ENCODE assay signal across 24 cellular contexts in genomic region chr3:127925384-127925783, GRCh38. TPM values are rescaled to one million over a fixed set of nuclear protein-coding genes. Genes with fewer than 3 reads are reported as not detected.
DNase-seq lines count a peak whose midpoint lies in the region; FAIRE-seq and TF ChIP-seq lines count a peak whose summit lies in the region.
"Had no signal": no experiment of that assay in that cellular context is flagged by ENCODE, and none has a peak within 500 bp of the region (broad histone marks: within the 10 kb centered on the region; RNA-seq: fewer than 3 reads in every experiment).

No MANE protein-coding gene starts in this region.

- H4K5ac ChIP-seq in mesendoderm (ENCODE audit: low read length) = no peak overlapping the region

- H2AFZ ChIP-seq in MM.1S (ENCODE audit: low read length) = peak overlapping the region; percentile 55

- H3K4me1 Mint-ChIP-seq in nephron progenitor cell = no peaks in the 10 kb centered on the region
- H3K4me1 Mint-ChIP-seq in chondrocyte (ENCODE audit: low read depth) = no peaks in the 10 kb centered on the region

- peak; percentile 87 for FAIRE-seq in GM19239 (lab: Jason Lieb, UNC)
- FAIRE-seq in kidney (lab: Jason Lieb, UNC) = no peak

- H3K9me3 ChIP-seq in BLaER1 treated with 17β-estradiol and CSF1 and Interleukin-3, amounts not matched to agents 10 nM and 100 nM (replicated peaks in 1 of 11) = no peaks in the 10 kb centered on the region
- H3K9me3 ChIP-seq in MM.1S (replicated peaks; ENCODE audit: insufficient read depth, low read length) (no peaks in the 10 kb centered on the region), kidney (ENCODE audit: control insufficient read depth in 1 of 2, low read length in 2 of 2) (no peaks in the 10 kb centered on the region)

- H3F3A ChIP-seq in MM.1S (ENCODE audit: insufficient read depth, low read length) = peaks cover 8% of the 10 kb centered on the region; the same call in 1 of the 2 replicates

- H3K23ac ChIP-seq in mesendoderm (ENCODE audit: low read length) = no peak overlapping the region

- H3K36me3 Mint-ChIP-seq in nephron progenitor cell (ENCODE audit: low read depth) (no peaks in the 10 kb centered on the region), chondrocyte (ENCODE audit: low read depth) (no peaks in the 10 kb centered on the region)
- H3K36me3 Mint-ChIP-seq: CD4-positive, alpha-beta memory T cell had no signal

- no peak for TF ChIP-seq CTCF in MM.1S (IDR thresholded peaks at IDR 0.05; ENCODE audit: low read length)
- TF ChIP-seq CTCF in nephron progenitor cell (IDR thresholded peaks at IDR 0.05) = no peak
- no peak for TF ChIP-seq CTCF in chondrocyte (IDR thresholded peaks at IDR 0.05)
- TF ChIP-seq CTCF in kidney (IDR thresholded peaks at IDR 0.05; ENCODE audit: borderline replicate concordance, extremely low read depth, insufficient read depth) = no peak

- peak overlapping the region in 2 of 11 experiments; percentile 16 to 23; a peak in 2 of 22 replicates for H3K27ac ChIP-seq in BLaER1 treated with 17β-estradiol and CSF1 and Interleukin-3, amounts not matched to agents 10 nM and 100 nM
- H3K27ac ChIP-seq in MM.1S (ENCODE audit: low read length) = peak overlapping the region; percentile 16; the same call in 1 of the 2 replicates
- no peak overlapping the region for H3K27ac ChIP-seq in mesendoderm (ENCODE audit: low read depth, low read length)
- H3K27ac ChIP-seq in kidney (ENCODE audit: low read depth in 2 of 2, low read length in 2 of 2) = no peak overlapping the region

- no peak overlapping the region for H2AK5ac ChIP-seq in mesendoderm (ENCODE audit: low read length)

- H3K27ac Mint-ChIP-seq in nephron progenitor cell (peak overlapping the region; percentile 3), chondrocyte (ENCODE audit: unreplicated experiment) (no peak overlapping the region)
- H3K27ac Mint-ChIP-seq: CD4-positive, alpha-beta memory T cell; H9; HFFc6 had no signal

- no peaks in the 10 kb centered on the region for H3K9me2 ChIP-seq in MM.1S (replicated peaks; ENCODE audit: insufficient read depth, low read length)

- H3K56ac ChIP-seq in mesendoderm (ENCODE audit: low read length) = no peak overlapping the region

- no peak overlapping the region; a peak in 1 of 20 replicates for H3K4me3 ChIP-seq in BLaER1 treated with 17β-estradiol and CSF1 and Interleukin-3, amounts not matched to agents 10 nM and 100 nM
- no peak overlapping the region; the same call in 1 of the 2 replicates for H3K4me3 ChIP-seq in MM.1S (ENCODE audit: low read length)
- no peak overlapping the region for H3K4me3 ChIP-seq in mesendoderm (ENCODE audit: low read length)
- H3K4me3 ChIP-seq in kidney (ENCODE audit: low read length in 2 of 2) = no peak overlapping the region

- H2BK15ac ChIP-seq in mesendoderm (replicated peaks; ENCODE audit: low read depth) = no peak overlapping the region

- H3K18ac ChIP-seq in mesendoderm (ENCODE audit: low read length) = no peak overlapping the region

- H2BK120ac ChIP-seq in mesendoderm (ENCODE audit: low read depth, low read length) = no peak overlapping the region

- H4K8ac ChIP-seq in mesendoderm (ENCODE audit: low read depth, low read length) = no peak overlapping the region

- H3K79me2 ChIP-seq in MM.1S (ENCODE audit: low read length) (no peaks in the 10 kb centered on the region), mesendoderm (ENCODE audit: control insufficient read depth, insufficient read depth, low read length) (no peaks in the 10 kb centered on the region)

- H3K27me3 ChIP-seq in BLaER1 treated with 17β-estradiol and CSF1 and Interleukin-3, amounts not matched to agents 10 nM and 100 nM = no peaks in the 10 kb centered on the region
- H3K27me3 ChIP-seq in MM.1S (replicated peaks; ENCODE audit: insufficient read depth, low read length) (no peaks in the 10 kb centered on the region), mesendoderm (ENCODE audit: insufficient read depth, low read length, poor library complexity) (no peaks in the 10 kb centered on the region)

- H3K9ac ChIP-seq in BLaER1 treated with 17β-estradiol and CSF1 and Interleukin-3, amounts not matched to agents 10 nM and 100 nM = no peak overlapping the region
- H3K9ac ChIP-seq in MM.1S (ENCODE audit: low read length) (no peak overlapping the region), mesendoderm (ENCODE audit: low read length) (no peak overlapping the region), kidney (ENCODE audit: low read length in 2 of 2) (no peak overlapping the region)

- H3K79me1 ChIP-seq in mesendoderm (ENCODE audit: low read length) = no peaks in the 10 kb centered on the region

- WGBS in mesendoderm (ENCODE audit: extremely low coverage, insufficient coverage, low lambda C conversion rate) = no CpG with 5 or more reads among the region's 2 CpGs

- peak overlapping the region; percentile 27 to 84 (median 75) for H3K4me2 ChIP-seq in BLaER1 treated with 17β-estradiol and CSF1 and Interleukin-3, amounts not matched to agents 10 nM and 100 nM
- H3K4me2 ChIP-seq in MM.1S (ENCODE audit: low read depth, low read length) (peak overlapping the region; percentile 48), mesendoderm (ENCODE audit: low read length) (no peak overlapping the region)

- no peaks in the 10 kb centered on the region for H3K36me3 ChIP-seq in BLaER1 treated with 17β-estradiol and CSF1 and Interleukin-3, amounts not matched to agents 10 nM and 100 nM
- no peaks in the 10 kb centered on the region for H3K36me3 ChIP-seq in MM.1S (replicated peaks; ENCODE audit: insufficient read depth, low read length)
- no peaks in the 10 kb centered on the region for H3K36me3 ChIP-seq in mesendoderm (ENCODE audit: control insufficient read depth, insufficient read depth, low read length)
- H3K36me3 ChIP-seq in kidney (ENCODE audit: control insufficient read depth in 1 of 2, insufficient read depth in 2 of 2, low read length in 2 of 2) = no peaks in the 10 kb centered on the region

- H3K9me3 Mint-ChIP-seq in nephron progenitor cell (no peaks in the 10 kb centered on the region), chondrocyte (ENCODE audit: low read depth) (no peaks in the 10 kb centered on the region)
- H3K9me3 Mint-ChIP-seq: CD4-positive, alpha-beta memory T cell; H9; HFFc6 had no signal

- H4K20me1 ChIP-seq in BLaER1 treated with 17β-estradiol and CSF1 and Interleukin-3, amounts not matched to agents 10 nM and 100 nM = no peaks in the 10 kb centered on the region
- no peaks in the 10 kb centered on the region for H4K20me1 ChIP-seq in MM.1S (ENCODE audit: insufficient read depth, low read length)

- H2BK5ac ChIP-seq in mesendoderm (ENCODE audit: low read length) = no peak overlapping the region

- H3K27me3 Mint-ChIP-seq in nephron progenitor cell (ENCODE audit: low read depth, poor library complexity) = peaks cover 3% of the 10 kb centered on the region
- H3K27me3 Mint-ChIP-seq in chondrocyte (ENCODE audit: low read depth) = peaks cover 8% of the 10 kb centered on the region

- DNase-seq in GM19239 (ENCODE audit: insufficient read length, low spot score) = no peak
- DNase-seq in MM.1S = peak; percentile 30
- no peak for DNase-seq in nephron progenitor cell
- DNase-seq in mesendoderm = no peak
- DNase-seq in chondrocyte (ENCODE audit: low spot score) = no peak
- no peak for DNase-seq in kidney
- DNase-seq: CD4-positive, alpha-beta memory T cell; DMS153; H9; HFFc6; NCI-H1092 treated with DMSO at 0.1 percent for 48 hours; NCI-H146; NCI-H2029 treated with DMSO at 0.1 percent for 48 hours; NCI-H226; NCI-H510A treated with DMSO at 0.1 percent for 48 hours; NCI-H748 treated with DMSO at 0.1 percent for 48 hours; NK-92 treated with Interleukin-12 subunit alpha and Interleukin-12 subunit beta, amount 100 ng/mL, for 24 hours; Right ventricle myocardium superior had no signal

- H3K4me1 ChIP-seq in BLaER1 treated with 17β-estradiol and CSF1 and Interleukin-3, amounts not matched to agents 10 nM and 100 nM = peaks cover 11 to 22% (median 14%) of the 10 kb centered on the region in 10 experiments
- H3K4me1 ChIP-seq in MM.1S (ENCODE audit: low read length) (peaks cover 19% of the 10 kb centered on the region), mesendoderm (ENCODE audit: control insufficient read depth, low read depth, low read length) (no peaks in the 10 kb centered on the region), kidney (ENCODE audit: control insufficient read depth in 1 of 2, insufficient read depth in 1 of 2, low read depth in 1 of 2, low read length in 2 of 2) (no peaks in the 10 kb centered on the region)

- intact Hi-C loops in kidney (cut with DNase I) = no loop called here

- H3K4me3 Mint-ChIP-seq in nephron progenitor cell (no peak overlapping the region), chondrocyte (ENCODE audit: unreplicated experiment) (no peak overlapping the region)
- H3K4me3 Mint-ChIP-seq: CD4-positive, alpha-beta memory T cell; H9; HFFc6 had no signal

- H3K4ac ChIP-seq in mesendoderm (ENCODE audit: low read depth, low read length) = no peak overlapping the region

RNA-seq across cellular contexts. Expression of gene KBTBD12, which starts 10.4 kb away (rescaled TPM):
- polyA plus RNA-seq in mesendoderm (2013, experiment 1 of 2) = 0.06 TPM
- polyA plus RNA-seq in mesendoderm (2013, experiment 2 of 2) = 0.08 TPM
- total RNA-seq in chondrocyte = not detected in 3 replicates
- total RNA-seq in kidney = 1.4 TPM
- polyA plus RNA-seq in kidney (ENCODE audit: insufficient read depth, low read depth, low replicate concordance) = 1.6 TPM
- total RNA-seq: A673; CD4-positive, alpha-beta memory T cell; G401; H9; HFFc6; HT1080; RPMI7951 had no signal
- polyA plus RNA-seq: BJ had no signal
